In the genomic region with DNA sequence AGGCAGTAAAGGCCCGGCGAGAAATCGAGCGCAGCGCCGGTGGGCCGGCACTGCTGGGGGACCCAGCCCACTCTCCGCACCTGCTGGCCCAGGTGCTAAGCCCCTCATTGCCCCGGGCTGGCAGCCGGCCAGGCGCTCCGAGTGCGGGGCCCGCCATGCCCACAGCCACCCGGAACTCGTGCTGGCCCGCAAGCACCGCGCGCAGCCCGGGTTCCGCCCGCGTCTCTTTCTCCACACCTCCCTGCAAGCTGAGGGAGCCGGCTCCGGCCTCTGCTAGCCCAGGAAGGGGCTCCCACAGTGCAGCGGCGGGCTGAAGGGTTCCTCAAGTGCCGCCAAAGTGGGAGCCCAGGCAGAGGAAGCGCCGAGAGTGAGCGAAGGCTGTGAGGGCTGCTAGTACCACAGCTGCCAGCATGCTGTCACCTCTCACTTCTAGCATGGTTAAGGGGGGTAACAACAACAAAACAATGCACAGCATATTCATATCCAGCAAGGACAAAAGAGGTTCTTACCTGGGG, we compare ENCODE assay signal across 14 cellular contexts. TPM values are rescaled to one million over a fixed set of nuclear protein-coding genes. Genes with fewer than 3 reads are reported as not detected.
"Had no signal": no experiment of that assay in that cellular context is flagged by ENCODE, and none has a peak within 500 bp of the region (broad histone marks: within the 10 kb centered on the region; RNA-seq: fewer than 3 reads in every experiment).

No MANE protein-coding gene starts in this region.

- DNase-seq: caudate nucleus; cerebellar nuclear complex; cortex of kidney; left cardiac atrium; left lung; natural killer cell; stimulated activated CD4-positive, alpha-beta T cell treated with anti-CD3 and anti-CD28 coated beads, Interleukin-12 subunit alpha, Interleukin-12 subunit beta, amount 100 ng/mL, for 4 hours; stimulated activated CD4-positive, alpha-beta T cell treated with anti-CD3 and anti-CD28 coated beads, Interleukin-1b, Interleukin-23, amount 100 ng/mL, for 48 hours; stimulated activated CD4-positive, alpha-beta T cell treated with anti-CD3 and anti-CD28 coated beads, Interleukin-4, amount 100 ng/mL, for 1 hour; stimulated activated naive CD4-positive, alpha-beta T cell treated with Interleukin-2 at 50 U/mL for 16 hours had no signal

- H3K9me3 ChIP-seq: left lung, prostate gland, right atrium auricular region had no signal

- H3K27ac ChIP-seq: left lung, prostate gland, right atrium auricular region had no signal

- H3K4me2 ChIP-seq: smooth muscle cell had no signal

- H3K36me3 ChIP-seq: left lung, prostate gland, right atrium auricular region had no signal

- H3K4me3 ChIP-seq: left lung, prostate gland, right atrium auricular region, smooth muscle cell had no signal

- H3K4me1 ChIP-seq: left lung had no signal

- H3K27me3 ChIP-seq: right atrium auricular region had no signal

RNA-seq across cellular contexts. Expression of gene GMPR, which starts 11.3 kb away (rescaled TPM):
- polyA plus RNA-seq: neural cell had no signal
